17 cellular contexts compared by ENCODE assay signal in the genomic region with DNA sequence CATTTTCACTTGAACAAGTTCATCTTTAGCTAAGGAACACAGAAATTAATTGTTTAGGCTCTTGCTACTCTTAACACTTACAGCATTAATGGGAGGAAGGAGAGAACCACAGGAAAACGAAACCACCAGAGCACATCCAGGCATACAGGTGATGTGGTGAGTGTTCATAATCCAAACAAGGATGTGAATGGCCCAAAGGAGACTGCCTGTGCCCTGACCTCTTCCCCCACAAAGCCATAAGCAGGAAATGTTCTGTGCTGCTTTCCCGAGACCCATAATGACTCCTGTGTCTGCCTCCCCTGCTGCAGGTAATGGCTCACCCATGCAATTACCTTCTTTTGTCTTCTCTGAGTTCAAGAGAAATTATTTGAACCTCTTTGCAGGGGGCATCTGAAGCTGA.
A peak's percentile ranks its signal among the peaks of the same experiment; 100 is the strongest.
DNase-seq lines count a peak whose midpoint lies in the region; ATAC-seq and TF ChIP-seq lines count a peak whose summit lies in the region.
"Had no signal": no experiment of that assay in that cellular context is flagged by ENCODE, and none has a peak within 500 bp of the region (broad histone marks: within the 10 kb centered on the region; RNA-seq: fewer than 3 reads in every experiment).

No MANE protein-coding gene starts in this region.

- intact Hi-C loops in colonic mucosa (cut with DNase I) = no loop called here

- 82% methylated on average over 2 of the region's 2 CpGs; no CpG with 5 or more reads in 1 of the 2 experiments for WGBS in endodermal cell (ENCODE audit: insufficient coverage in 1 of 2, insufficient read length in 1 of 2), 2 experiments

- ATAC-seq in HG03135 (IDR thresholded peaks at IDR 0.05; ENCODE audit: unreplicated experiment) = no peak
- ATAC-seq in GM18520 (IDR thresholded peaks at IDR 0.05; ENCODE audit: unreplicated experiment) = no peak
- ATAC-seq: CD8-positive, alpha-beta T cell; HepG2; Right ventricle myocardium inferior had no signal

- peak; percentile 70 for DNase-seq in NCI-H748 (lab: John Stamatoyannopoulos, UW; ENCODE audit: unreplicated experiment)
- DNase-seq in NCI-H748 treated with DMSO at 0.1 percent for 48 hours (lab: John Stamatoyannopoulos, UW) = no peak
- DNase-seq in NCI-H2227 (lab: John Stamatoyannopoulos, UW; ENCODE audit: unreplicated experiment) = peak; percentile 15
- no peak for DNase-seq in endodermal cell
- DNase-seq in colonic mucosa = no peak
- DNase-seq in DMS79 (lab: John Stamatoyannopoulos, UW) = no peak
- DNase-seq: CD8-positive, alpha-beta T cell; KG1; NCI-H187; NCI-H446 treated with DMSO at 0.1 percent for 48 hours; NCI-H82; Peyer's patch had no signal

- no peaks in the 10 kb centered on the region for H3K27me3 ChIP-seq in endodermal cell (ENCODE audit: control insufficient read depth, insufficient read depth, low read length, poor library complexity, severe bottlenecking)
- H3K27me3 ChIP-seq in colonic mucosa = no peaks in the 10 kb centered on the region
- H3K27me3 ChIP-seq: BLaER1, Peyer's patch had no signal

- no peaks in the 10 kb centered on the region for H3K27me3 Mint-ChIP-seq in endodermal cell (ENCODE audit: insufficient read depth)

- H3K4me3 Mint-ChIP-seq in endodermal cell = no peak overlapping the region
- H3K4me3 Mint-ChIP-seq: CD8-positive, alpha-beta T cell had no signal

- no peak overlapping the region for H3K9ac ChIP-seq in endodermal cell (ENCODE audit: extremely low read depth, low read length, poor library complexity, severe bottlenecking)
- H3K9ac ChIP-seq in colonic mucosa (ENCODE audit: low read depth in 2 of 2, low read length in 2 of 2) = no peak overlapping the region
- H3K9ac ChIP-seq: BLaER1 had no signal

- TF ChIP-seq CTCF in endodermal cell (conservative IDR thresholded peaks at IDR 0.05) = no peak
- TF ChIP-seq CTCF in colonic mucosa (IDR thresholded peaks at IDR 0.05) = no peak

- H3K27ac Mint-ChIP-seq in endodermal cell = peak overlapping the region; percentile 14
- H3K27ac Mint-ChIP-seq: CD8-positive, alpha-beta T cell had no signal

- no peak overlapping the region for H3K4me3 ChIP-seq in endodermal cell (ENCODE audit: low read length)
- H3K4me3 ChIP-seq in colonic mucosa = no peak overlapping the region
- H3K4me3 ChIP-seq: BLaER1, Peyer's patch had no signal

- no peaks in the 10 kb centered on the region for H3K36me3 ChIP-seq in endodermal cell (ENCODE audit: control insufficient read depth, insufficient read depth, low read length)
- no peaks in the 10 kb centered on the region for H3K36me3 ChIP-seq in colonic mucosa
- H3K36me3 ChIP-seq: BLaER1, Peyer's patch had no signal

- H3K27ac ChIP-seq in endodermal cell (ENCODE audit: low read depth, low read length) (no peak overlapping the region), colonic mucosa (no peak overlapping the region)
- H3K27ac ChIP-seq: BLaER1, Peyer's patch had no signal

- peaks cover 7% of the 10 kb centered on the region for H3K4me1 Mint-ChIP-seq in endodermal cell

- H3K9me3 ChIP-seq in endodermal cell (ENCODE audit: control insufficient read depth, low read length) = no peaks in the 10 kb centered on the region
- H3K9me3 ChIP-seq in colonic mucosa = no peaks in the 10 kb centered on the region
- H3K9me3 ChIP-seq: BLaER1, Peyer's patch had no signal

- no peaks in the 10 kb centered on the region for H3K4me1 ChIP-seq in endodermal cell (ENCODE audit: control insufficient read depth, insufficient read depth, low read length)
- H3K4me1 ChIP-seq in colonic mucosa = no peaks in the 10 kb centered on the region
- H3K4me1 ChIP-seq: BLaER1, Peyer's patch had no signal

- H3K9me3 Mint-ChIP-seq in endodermal cell = no peaks in the 10 kb centered on the region

- no peaks in the 10 kb centered on the region for H3K36me3 Mint-ChIP-seq in endodermal cell (ENCODE audit: low read depth)
- H3K36me3 Mint-ChIP-seq: CD8-positive, alpha-beta T cell had no signal

Comparison
In these comparisons a context has a peak if more than half of its experiments do, and no peak if none do; other contexts are left out.
1. DNase-seq: peak in NCI-H748 (single experiment) and NCI-H2227 (single experiment); none in NCI-H748 treated with DMSO at 0.1 percent for 48 hours (single experiment), endodermal cell (single experiment), colonic mucosa (single experiment) and DMS79 (single experiment).